Comparison of ENCODE assay signal across 12 cellular contexts in the genomic region with DNA sequence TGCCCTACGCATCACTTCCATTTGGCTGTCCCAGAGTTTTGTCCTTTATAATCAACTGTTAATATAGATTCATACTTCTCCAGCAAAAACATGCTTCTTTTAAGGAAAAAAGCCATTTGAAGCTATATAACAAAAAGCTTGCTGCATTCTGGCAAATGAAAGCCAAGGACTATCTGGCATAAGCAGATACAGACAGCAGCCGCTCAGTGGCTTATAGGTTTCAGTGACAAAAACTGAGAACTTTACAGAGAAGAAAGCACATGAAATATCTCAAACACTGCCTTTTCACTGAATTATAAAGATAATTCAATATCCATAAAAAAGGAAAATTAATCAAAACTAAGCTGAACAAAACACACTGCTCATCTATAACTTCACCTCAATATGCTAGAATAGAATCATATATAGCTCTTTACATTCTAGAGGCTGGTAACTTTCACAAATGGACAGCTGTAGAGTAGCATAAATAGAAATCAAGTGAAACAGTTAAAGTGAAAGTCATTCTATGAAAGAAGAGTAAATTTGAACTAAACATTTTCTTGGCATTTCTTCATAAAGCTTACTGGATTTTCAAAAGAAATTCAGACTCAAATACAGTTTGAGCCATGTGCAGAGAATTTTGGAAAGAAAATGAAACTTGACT. TPM values are rescaled to one million over a fixed set of nuclear protein-coding genes. Genes with fewer than 3 reads are reported as not detected.
DNase-seq lines count a peak whose midpoint lies in the region; ATAC-seq and TF ChIP-seq lines count a peak whose summit lies in the region.
"Had no signal": no experiment of that assay in that cellular context is flagged by ENCODE, and none has a peak within 500 bp of the region (broad histone marks: within the 10 kb centered on the region; RNA-seq: fewer than 3 reads in every experiment).

No MANE protein-coding gene starts in this region.

- peaks cover 30% of the 10 kb centered on the region for H3K4me1 Mint-ChIP-seq in Calu3 (ENCODE audit: low read depth, unreplicated experiment)
- H3K4me1 Mint-ChIP-seq: natural killer cell had no signal

- BruUV-seq in Calu3 (replicated peaks; lab: Mats Ljungman, UMichigan), result TSS peak; percentile 20

- no peak for TF ChIP-seq EP300 in ovary (IDR thresholded peaks at IDR 0.05)

- H3K27me3 ChIP-seq in SJCRH30, result no peaks in the 10 kb centered on the region
- H3K27me3 ChIP-seq in ovary, result no peaks in the 10 kb centered on the region
- H3K27me3 ChIP-seq in thyroid gland, result no peaks in the 10 kb centered on the region

- CTCF ChIA-PET in Calu3 (lab: Charles Lee), result interaction anchor here (1.8 kb wide), 1 partner anchor 9 kb away, joined by 5 read pairs; no protein-coding TSS in a partner anchor

- no peak for TF ChIP-seq POLR2A in ovary (IDR thresholded peaks at IDR 0.05)
- TF ChIP-seq POLR2A in thyroid gland (IDR thresholded peaks at IDR 0.05), result no peak

- intact Hi-C loops in Calu3 (cut with micrococcal nuclease; ENCODE audit: unreplicated experiment) (loop anchor here (5.0 kb wide), 1 partner anchor 56 kb away; no protein-coding TSS in a partner anchor), ovary (cut with DNase I) (no loop called here), thyroid gland (cut with DNase I) (no loop called here)

- ATAC-seq in GM21526 (IDR thresholded peaks at IDR 0.05; ENCODE audit: low FRiP score, unreplicated experiment), result no peak
- ATAC-seq: natural killer cell had no signal

- H3K36me3 ChIP-seq in SJCRH30 (peaks cover 6% of the 10 kb centered on the region), ovary (no peaks in the 10 kb centered on the region), thyroid gland (no peaks in the 10 kb centered on the region)

- DNase-seq in Calu3 (no peak), SJCRH30 (no peak), epithelial cell of proximal tubule (ENCODE audit: low read depth) (no peak), pons (ENCODE audit: low spot score) (peak; percentile 18), ovary (no peak), thyroid gland (no peak), D341Med (ENCODE audit: low spot score) (no peak)
- DNase-seq: natural killer cell, NCI-H446 treated with DMSO at 0.1 percent for 48 hours, small intestine had no signal

- peak overlapping the region; percentile 74 for H3K27ac Mint-ChIP-seq in Calu3 (ENCODE audit: unreplicated experiment)
- H3K27ac Mint-ChIP-seq: natural killer cell had no signal

- TF ChIP-seq CTCF in Calu3 (IDR thresholded peaks at IDR 0.05; ENCODE audit: unreplicated experiment), result no peak
- TF ChIP-seq CTCF in epithelial cell of proximal tubule (conservative IDR thresholded peaks at IDR 0.05; ENCODE audit: low read depth, low read length), result no peak
- TF ChIP-seq CTCF in ovary (IDR thresholded peaks at IDR 0.05), result no peak
- TF ChIP-seq CTCF in thyroid gland (IDR thresholded peaks at IDR 0.05), result no peak

- no peaks in the 10 kb centered on the region for H3K27me3 Mint-ChIP-seq in Calu3 (ENCODE audit: unreplicated experiment)

- H3K9me3 Mint-ChIP-seq in Calu3 (ENCODE audit: low read depth, unreplicated experiment), result no peaks in the 10 kb centered on the region
- H3K9me3 Mint-ChIP-seq: natural killer cell had no signal

- no peaks in the 10 kb centered on the region for H3K36me3 Mint-ChIP-seq in Calu3 (ENCODE audit: insufficient read depth, unreplicated experiment)
- H3K36me3 Mint-ChIP-seq: natural killer cell had no signal

- H3K27ac ChIP-seq in SJCRH30, result peak overlapping the region; percentile 37
- H3K27ac ChIP-seq in ovary, result no peak overlapping the region
- peak overlapping the region in 1 of 3 donors; percentile 2 for H3K27ac ChIP-seq in thyroid gland
- H3K27ac ChIP-seq: C4-2B had no signal

- H3K9me3 ChIP-seq in SJCRH30 (replicated peaks) (peaks cover 7% of the 10 kb centered on the region), ovary (no peaks in the 10 kb centered on the region), thyroid gland (no peaks in the 10 kb centered on the region)

- H3K4me3 Mint-ChIP-seq in Calu3 (ENCODE audit: low read depth, unreplicated experiment), result no peak overlapping the region
- H3K4me3 Mint-ChIP-seq: natural killer cell had no signal

- H3K4me1 ChIP-seq in SJCRH30 (peaks cover 14% of the 10 kb centered on the region), ovary (ENCODE audit: insufficient read depth) (no peaks in the 10 kb centered on the region), thyroid gland (peaks cover 0 to 3% of the 10 kb centered on the region in 2 donors)

- 49 to 71% (median 64%) methylated on average over 2 of the region's 2 CpGs for WGBS in ovary, 3 donors
- 92 to 95% methylated on average over 2 of the region's 2 CpGs for WGBS in thyroid gland, 2 donors

- H3K4me3 ChIP-seq in SJCRH30 (no peak overlapping the region), epithelial cell of proximal tubule (ENCODE audit: low read depth, low read length) (peak overlapping the region; percentile 5), ovary (no peak overlapping the region), thyroid gland (replicated peaks in 1 of 3) (no peak overlapping the region)

RNA-seq across cellular contexts. Expression of a gene that starts 19.6 kb away (rescaled TPM):
- total RNA-seq in Calu3 (2022) (48.6 and 49.5 TPM in 2 replicates), epithelial cell of proximal tubule (13.2 and 15.6 TPM in 2 replicates), ovary (10 to 100 TPM; 32.9 to 56.2 (median 40.8) TPM), thyroid gland (10 to 100 TPM; 25.0 to 50.0 (median 30.5) TPM)
- total RNA-seq in SJCRH30 (2014; rRNA removed; shearing (Covaris generic)), result 50.8 and 57.1 TPM in 2 replicates
- polyA plus RNA-seq in ovary, result 10 to 100 TPM; 11.1 to 20.2 TPM
